In the genomic region with DNA sequence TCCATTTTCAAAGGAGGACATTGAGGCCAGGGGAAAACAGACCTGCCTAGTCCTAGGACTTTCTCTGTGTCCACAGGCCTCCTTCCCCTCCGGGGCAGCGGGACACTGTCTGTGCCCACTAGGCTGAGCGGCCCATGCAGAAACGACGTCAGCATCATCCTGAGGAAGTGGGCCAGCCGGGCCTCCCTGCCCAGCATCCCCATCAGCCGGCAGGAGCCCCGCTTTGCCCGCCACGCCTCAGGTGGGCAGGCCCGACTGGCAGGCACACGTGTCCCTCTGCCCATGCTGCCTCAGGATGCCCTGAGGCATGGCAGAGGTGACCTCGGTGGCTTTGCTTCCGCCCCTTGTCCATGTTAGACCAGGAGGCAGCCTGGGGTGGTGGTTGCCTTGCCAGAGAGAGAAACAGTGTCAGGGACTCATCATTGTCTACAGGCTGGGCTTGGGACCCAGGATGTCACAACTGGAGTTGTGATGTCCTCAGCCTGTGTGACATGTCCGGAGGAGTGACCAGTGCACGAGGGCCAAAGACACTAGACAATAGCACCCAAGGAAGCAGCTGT, we compare ENCODE assay signal across 33 cellular contexts. TPM values are rescaled to one million over a fixed set of nuclear protein-coding genes. Genes with fewer than 3 reads are reported as not detected.
DNase-seq lines count a peak whose midpoint lies in the region; ATAC-seq, FAIRE-seq and TF ChIP-seq lines count a peak whose summit lies in the region.
"Had no signal": no experiment of that assay in that cellular context is flagged by ENCODE, and none has a peak within 500 bp of the region (broad histone marks: within the 10 kb centered on the region; RNA-seq: fewer than 3 reads in every experiment).

No MANE protein-coding gene starts in this region.

- H3K27me3 ChIP-seq in left ventricle myocardium inferior (ENCODE audit: low read depth) (no peaks in the 10 kb centered on the region), spleen (replicated peaks in 1 of 7) (no peaks in the 10 kb centered on the region)
- H3K27me3 ChIP-seq: BLaER1, SJCRH30 had no signal

- H3K27ac Mint-ChIP-seq in activated naive CD8-positive, alpha-beta T cell treated with anti-CD3 and anti-CD28 coated beads, Interleukin-2, amount 50 U/mL, for 24 hours = peak overlapping the region; percentile 69
- H3K27ac Mint-ChIP-seq in activated naive CD8-positive, alpha-beta T cell treated with anti-CD3 and anti-CD28 coated beads for 36 hours = no peak overlapping the region
- H3K27ac Mint-ChIP-seq: activated T-helper 1 cell treated with anti-CD3 and anti-CD28 coated beads, Interleukin-12 subunit alpha, Interleukin-12 subunit beta, Interleukin-2, Interleukin-4 antibody, amounts not matched to agents 30 ng/mL and 10 ng/mL and 1 ng/mL, durations not matched to agents 14 hours and 24 hours and 36 hours; endodermal cell; stimulated activated naive B cell treated with anti-CD40 and anti-IgM and Interleukin-4, amounts not matched to agents 10 μg/mL and 1 μg/mL and 100 μg/mL, for 72 hours had no signal

- intact Hi-C loops in left ventricle myocardium inferior (cut with micrococcal nuclease) = no loop called here
- intact Hi-C loops in spleen (cut with DNase I; ENCODE audit: low total_unique reads) = no loop called here

- H3K36me3 ChIP-seq in left ventricle myocardium inferior (peaks cover 4% of the 10 kb centered on the region), spleen (peaks cover 0 to 5% (median 0%) of the 10 kb centered on the region in 6 donors)
- H3K36me3 ChIP-seq: BLaER1, lower lobe of right lung, SJCRH30 had no signal

- H3K4me1 Mint-ChIP-seq in activated naive CD8-positive, alpha-beta T cell treated with anti-CD3 and anti-CD28 coated beads, Interleukin-2, amount 50 U/mL, for 24 hours = peaks cover 48% of the 10 kb centered on the region
- H3K4me1 Mint-ChIP-seq in activated naive CD8-positive, alpha-beta T cell treated with anti-CD3 and anti-CD28 coated beads for 36 hours = peaks cover 42% of the 10 kb centered on the region

- H3K4me3 ChIP-seq in left ventricle myocardium inferior (peak overlapping the region; percentile 66), spleen (no peak overlapping the region)
- H3K4me3 ChIP-seq: BLaER1, GM23248, lower lobe of right lung, SJCRH30 had no signal

- no peak for TF ChIP-seq POLR2A in spleen (IDR thresholded peaks at IDR 0.05)

- DNase-seq in activated naive CD8-positive, alpha-beta T cell treated with anti-CD3 and anti-CD28 coated beads, Interleukin-2, amount 50 U/mL, for 24 hours = no peak
- DNase-seq in activated naive CD8-positive, alpha-beta T cell treated with anti-CD3 and anti-CD28 coated beads for 36 hours = no peak
- no peak for DNase-seq in HTR-8/SVneo (ENCODE audit: insufficient read length, low spot score)
- no peak for DNase-seq in left ventricle myocardium inferior
- DNase-seq in spleen = peak; percentile 71
- DNase-seq in activated gamma-delta T cell (lab: John Stamatoyannopoulos, UW) = no peak
- DNase-seq: activated CD4-positive, alpha-beta T cell treated with anti-CD3 and anti-CD28 coated beads, Interleukin-2, amount 50 U/mL, for 1 hour; caudate nucleus; cortex of kidney; DND-41; endodermal cell; GF-D8; GM23248; lower lobe of right lung; midbrain; naive B cell; NCI-H2107; NCI-H446; NCI-H82; SJCRH30; stimulated activated naive B cell treated with anti-CD40 and anti-IgM and Interleukin-4, amounts not matched to agents 10 μg/mL and 1 μg/mL and 100 μg/mL, for 72 hours; substantia nigra; SW 1271; T1000; trophoblast cell had no signal

- TF ChIP-seq CTCF in left ventricle myocardium inferior (IDR thresholded peaks at IDR 0.05; ENCODE audit: borderline replicate concordance) = no peak
- TF ChIP-seq CTCF in spleen (IDR thresholded peaks at IDR 0.05 in 8 of 11, conservative IDR thresholded peaks at IDR 0.05 in 3 of 11) = no peak

- H3K4me3 Mint-ChIP-seq in activated naive CD8-positive, alpha-beta T cell treated with anti-CD3 and anti-CD28 coated beads, Interleukin-2, amount 50 U/mL, for 24 hours = no peak overlapping the region
- no peak overlapping the region for H3K4me3 Mint-ChIP-seq in activated naive CD8-positive, alpha-beta T cell treated with anti-CD3 and anti-CD28 coated beads for 36 hours
- H3K4me3 Mint-ChIP-seq: activated T-helper 1 cell treated with anti-CD3 and anti-CD28 coated beads, Interleukin-12 subunit alpha, Interleukin-12 subunit beta, Interleukin-2, Interleukin-4 antibody, amounts not matched to agents 30 ng/mL and 10 ng/mL and 1 ng/mL, durations not matched to agents 14 hours and 24 hours and 36 hours; endodermal cell; naive B cell; stimulated activated naive B cell treated with anti-CD40 and anti-IgM and Interleukin-4, amounts not matched to agents 10 μg/mL and 1 μg/mL and 100 μg/mL, for 72 hours had no signal

- peak; percentile 72 for FAIRE-seq in HTR-8/SVneo (lab: Jason Lieb, UNC)
- FAIRE-seq: keratinocyte had no signal

- H3K36me3 Mint-ChIP-seq in activated naive CD8-positive, alpha-beta T cell treated with anti-CD3 and anti-CD28 coated beads, Interleukin-2, amount 50 U/mL, for 24 hours (ENCODE audit: low read depth) = no peaks in the 10 kb centered on the region
- H3K36me3 Mint-ChIP-seq in activated naive CD8-positive, alpha-beta T cell treated with anti-CD3 and anti-CD28 coated beads for 36 hours = peaks cover 1% of the 10 kb centered on the region
- H3K36me3 Mint-ChIP-seq: naive B cell; stimulated activated naive B cell treated with anti-CD40 and anti-IgM and Interleukin-4, amounts not matched to agents 10 μg/mL and 1 μg/mL and 100 μg/mL, for 72 hours had no signal

- 70 to 86% (median 79%) methylated on average over 10 to 16 of the region's 16 CpGs for WGBS in spleen, 5 donors

- H3K9me3 ChIP-seq in left ventricle myocardium inferior (replicated peaks) (no peaks in the 10 kb centered on the region), spleen (no peaks in the 10 kb centered on the region)
- H3K9me3 ChIP-seq: BLaER1, lower lobe of right lung, SJCRH30 had no signal

- peaks cover 88% of the 10 kb centered on the region for H3K4me1 ChIP-seq in left ventricle myocardium inferior
- H3K4me1 ChIP-seq in spleen = peaks cover 15 to 62% (median 48%) of the 10 kb centered on the region in 6 donors

- ATAC-seq in activated naive CD8-positive, alpha-beta T cell treated with anti-CD3 and anti-CD28 coated beads, Interleukin-2, amount 50 U/mL, for 24 hours = no peak
- ATAC-seq in GM18519 (IDR thresholded peaks at IDR 0.05; ENCODE audit: low FRiP score, unreplicated experiment) (no peak), HG03196 (IDR thresholded peaks at IDR 0.05; ENCODE audit: unreplicated experiment) (no peak)
- ATAC-seq: stimulated activated naive B cell treated with anti-CD40 and anti-IgM and Interleukin-4, amounts not matched to agents 10 μg/mL and 1 μg/mL and 100 μg/mL, for 72 hours had no signal

- no peaks in the 10 kb centered on the region for H3K27me3 Mint-ChIP-seq in activated naive CD8-positive, alpha-beta T cell treated with anti-CD3 and anti-CD28 coated beads, Interleukin-2, amount 50 U/mL, for 24 hours
- no peaks in the 10 kb centered on the region for H3K27me3 Mint-ChIP-seq in activated naive CD8-positive, alpha-beta T cell treated with anti-CD3 and anti-CD28 coated beads for 36 hours

- H3K9me3 Mint-ChIP-seq in activated naive CD8-positive, alpha-beta T cell treated with anti-CD3 and anti-CD28 coated beads, Interleukin-2, amount 50 U/mL, for 24 hours = no peaks in the 10 kb centered on the region
- H3K9me3 Mint-ChIP-seq in activated naive CD8-positive, alpha-beta T cell treated with anti-CD3 and anti-CD28 coated beads for 36 hours = no peaks in the 10 kb centered on the region
- H3K9me3 Mint-ChIP-seq: activated T-helper 1 cell treated with anti-CD3 and anti-CD28 coated beads, Interleukin-12 subunit alpha, Interleukin-12 subunit beta, Interleukin-2, Interleukin-4 antibody, amounts not matched to agents 30 ng/mL and 10 ng/mL and 1 ng/mL, durations not matched to agents 14 hours and 24 hours and 36 hours; endodermal cell; naive B cell; stimulated activated naive B cell treated with anti-CD40 and anti-IgM and Interleukin-4, amounts not matched to agents 10 μg/mL and 1 μg/mL and 100 μg/mL, for 72 hours had no signal

- H3K27ac ChIP-seq in left ventricle myocardium inferior (replicated peaks) (peak overlapping the region; percentile 96), spleen (peak overlapping the region; percentile 58 to 94 (median 79))
- H3K27ac ChIP-seq: BLaER1, GM23248, lower lobe of right lung, SJCRH30, VCaP had no signal

RNA-seq across cellular contexts. Expression of a gene that starts 36.7 kb away (rescaled TPM):
- total RNA-seq in activated naive CD8-positive, alpha-beta T cell treated with anti-CD3 and anti-CD28 coated beads for 36 hours = 1 to 10 TPM; 1.9 to 2.0 TPM
- total RNA-seq in left ventricle myocardium inferior (51.9 TPM), spleen (10 to 100 TPM in 4 of 7 donors, 1 to 10 TPM in 3; 3.1 to 19.9 (median 11.7) TPM)
- polyA plus RNA-seq in spleen = 1 to 10 TPM; 3.0 to 9.0 (median 7.4) TPM
- total RNA-seq: GM23248, renal cortical epithelial cell had no signal
- polyA plus RNA-seq: GM23248 had no signal

RNA-seq across cellular contexts. Expression of a gene that starts 56.5 kb away (rescaled TPM):
- not detected for total RNA-seq in activated naive CD8-positive, alpha-beta T cell treated with anti-CD3 and anti-CD28 coated beads for 36 hours
- total RNA-seq in left ventricle myocardium inferior = 0.74 TPM
- not detected for total RNA-seq in spleen
- not detected for polyA plus RNA-seq in spleen
- total RNA-seq: activated T-helper 1 cell treated with anti-CD3 and anti-CD28 coated beads, Interleukin-12 subunit alpha, Interleukin-12 subunit beta, Interleukin-2, Interleukin-4 antibody, amounts not matched to agents 30 ng/mL and 10 ng/mL and 1 ng/mL, durations not matched to agents 14 hours and 24 hours and 36 hours; GM23248; osteoblast; renal cortical epithelial cell had no signal
- polyA plus RNA-seq: GM23248, keratinocyte had no signal
